Comparison of ENCODE assay signal across 21 cellular contexts in the genomic region with DNA sequence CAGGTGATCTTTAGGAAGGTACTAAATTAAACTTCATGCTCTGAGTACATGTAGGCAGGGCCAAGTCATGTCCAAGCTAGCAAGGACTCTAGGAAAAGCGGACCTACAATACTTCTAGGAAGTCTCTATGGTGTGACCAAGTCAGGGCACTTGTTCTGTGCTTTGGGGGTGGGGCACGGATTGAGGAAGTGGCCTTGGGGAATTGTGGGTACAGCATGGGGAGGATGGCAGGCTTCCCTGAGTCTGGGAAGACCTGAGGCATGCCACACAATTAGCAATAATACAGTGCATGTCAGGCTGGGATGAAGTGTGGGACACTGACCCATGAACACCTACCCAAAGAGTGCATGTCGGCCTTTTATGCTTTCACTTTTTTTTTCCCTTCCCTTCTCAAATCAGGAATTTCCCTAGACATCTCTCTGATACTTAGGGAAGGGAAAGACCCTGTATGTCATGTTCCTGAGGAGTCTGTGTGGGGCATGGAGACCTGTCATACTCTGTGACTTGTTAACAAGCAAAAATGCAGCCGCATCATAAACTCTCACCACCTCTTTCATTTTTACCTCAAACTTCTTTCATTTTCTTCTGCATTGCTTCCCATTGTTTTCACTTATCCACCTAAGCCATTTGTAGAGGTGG.
DNase-seq lines count a peak whose midpoint lies in the region; ATAC-seq and TF ChIP-seq lines count a peak whose summit lies in the region.
"Had no signal": no experiment of that assay in that cellular context is flagged by ENCODE, and none has a peak within 500 bp of the region (broad histone marks: within the 10 kb centered on the region; RNA-seq: fewer than 3 reads in every experiment).

No MANE protein-coding gene starts in this region.

- ATAC-seq in GM21447 (IDR thresholded peaks at IDR 0.05; ENCODE audit: unreplicated experiment) (peak; percentile 62), HG02588 (IDR thresholded peaks at IDR 0.05; ENCODE audit: unreplicated experiment) (no peak), GM19328 (IDR thresholded peaks at IDR 0.05; ENCODE audit: unreplicated experiment) (no peak)
- ATAC-seq: HCT116, natural killer cell had no signal

- no peaks in the 10 kb centered on the region for H3K9me3 ChIP-seq in Peyer's patch
- H3K9me3 ChIP-seq: esophagus muscularis mucosa, tibial artery had no signal

- H3K27ac ChIP-seq in Peyer's patch = peak overlapping the region in 1 of 4 donors; percentile 46
- H3K27ac ChIP-seq: coronary artery, esophagus muscularis mucosa, tibial artery had no signal

- H3K36me3 ChIP-seq in GM06990 (ENCODE audit: control insufficient read depth, insufficient read depth, low read length) (no peaks in the 10 kb centered on the region), Peyer's patch (no peaks in the 10 kb centered on the region)

- DNase-seq in GM06990 (ENCODE audit: extremely low read depth, insufficient read length) = no peak
- DNase-seq in Peyer's patch = peak in 2 of 3 donors; percentile 58
- DNase-seq in medulla oblongata (ENCODE audit: extremely low spot score) = peak; percentile 72
- no peak for DNase-seq in DMS79 (lab: John Stamatoyannopoulos, UW)
- no peak for DNase-seq in NCI-H1092 (lab: John Stamatoyannopoulos, UW)
- DNase-seq: activated CD4-positive, alpha-beta T cell treated with anti-CD3 and anti-CD28 coated beads for 48 hours; activated T-cell treated with anti-CD3 and anti-CD28 coated beads, Interleukin-2, amount 50 U/mL, for 48 hours; AML-193; left cardiac atrium; natural killer cell; NCI-H1048; NCI-H2171 treated with DMSO at 0.1 percent for 48 hours; stimulated activated CD4-positive, alpha-beta T cell treated with anti-CD3 and anti-CD28 coated beads, Interleukin-2, amount 100 ng/mL, for 24 hours; stimulated activated CD8-positive, alpha-beta memory T cell treated with anti-CD3 and anti-CD28 coated beads, Interleukin-4, amount 100 ng/mL, for 48 hours had no signal

- TF ChIP-seq CTCF in GM06990 (IDR thresholded peaks at IDR 0.05; ENCODE audit: insufficient read depth, low read length, poor library complexity, severe bottlenecking) = no peak
- no peak for TF ChIP-seq CTCF in Peyer's patch (IDR thresholded peaks at IDR 0.05)

- TF ChIP-seq POLR2A in Peyer's patch (IDR thresholded peaks at IDR 0.05) = no peak

- no peaks in the 10 kb centered on the region for H3K4me1 ChIP-seq in Peyer's patch
- H3K4me1 ChIP-seq: tibial artery had no signal

- no peaks in the 10 kb centered on the region for H3K27me3 ChIP-seq in GM06990 (replicated peaks; ENCODE audit: control insufficient read depth, insufficient read depth, low read length)
- H3K27me3 ChIP-seq in Peyer's patch = no peaks in the 10 kb centered on the region
- H3K27me3 ChIP-seq: esophagus muscularis mucosa, tibial artery had no signal

- peak overlapping the region; percentile 6; the same call in 1 of the 2 replicates for H3K4me3 ChIP-seq in GM06990 (replicated peaks; ENCODE audit: low read depth, low read length)
- no peak overlapping the region for H3K4me3 ChIP-seq in Peyer's patch
- H3K4me3 ChIP-seq: coronary artery, esophagus muscularis mucosa, tibial artery had no signal

Comparison
In these comparisons a context has a peak if more than half of its experiments do, and no peak if none do; other contexts are left out.
1. DNase-seq: peak in Peyer's patch (2 of 3) and medulla oblongata (single experiment); none in GM06990 (single experiment), DMS79 (single experiment) and NCI-H1092 (single experiment).